8 cellular contexts compared by ENCODE assay signal in the genomic region with DNA sequence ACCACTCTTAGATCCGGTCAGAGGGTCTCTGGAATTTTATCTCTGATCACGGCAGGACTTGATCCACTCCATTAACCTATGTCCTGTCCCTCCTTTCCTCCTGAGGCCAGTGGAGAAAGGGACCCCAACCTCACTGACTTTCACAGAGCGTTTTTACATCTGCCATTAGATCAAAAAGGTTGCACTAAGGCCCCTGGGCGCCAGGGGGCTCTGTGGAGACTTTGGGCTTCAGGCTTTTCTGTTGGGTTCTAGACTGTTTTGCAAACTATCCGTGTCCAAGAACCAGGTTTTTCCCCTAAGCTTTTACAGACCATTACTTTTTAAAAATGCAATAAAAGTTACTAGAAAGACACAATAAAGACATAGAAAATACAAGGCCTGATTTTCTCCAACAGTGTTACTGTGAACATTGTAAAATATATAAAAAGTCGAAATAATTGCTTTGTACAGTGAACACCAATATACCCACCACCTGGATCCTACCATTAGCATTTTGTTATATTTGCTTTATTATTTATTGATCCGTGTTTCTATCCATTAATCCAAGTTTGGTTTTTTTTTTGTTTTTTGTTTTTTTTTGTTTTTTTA.
DNase-seq lines count a peak whose midpoint lies in the region; ATAC-seq and TF ChIP-seq lines count a peak whose summit lies in the region.

No MANE protein-coding gene starts in this region.

- H3K79me2 ChIP-seq in GM23338 (replicated peaks; ENCODE audit: insufficient read depth): no peaks in the 10 kb centered on the region

- no peak overlapping the region for H3K4me3 Mint-ChIP-seq in GM23338

- peak; percentile 79 to 82 for TF ChIP-seq CTCF in GM23338 (conservative IDR thresholded peaks at IDR 0.05; ENCODE audit: low read depth in 2 of 2)
- TF ChIP-seq CTCF in fibroblast of mammary gland (conservative IDR thresholded peaks at IDR 0.05; ENCODE audit: control insufficient read depth, insufficient read depth, low read depth, low read length): peak; percentile 76
- no peak for TF ChIP-seq CTCF in ovary (IDR thresholded peaks at IDR 0.05)

- H3K4me2 ChIP-seq in GM23338: no peak overlapping the region

- H3K9me3 Mint-ChIP-seq in GM23338: no peaks in the 10 kb centered on the region; the same call in 2 of the 3 replicates

- peak; percentile 92 for ATAC-seq in GM23338
- ATAC-seq in HG03175 (IDR thresholded peaks at IDR 0.05; ENCODE audit: unreplicated experiment): no peak
- ATAC-seq in HG03439 (IDR thresholded peaks at IDR 0.05; ENCODE audit: unreplicated experiment): no peak

- no peaks in the 10 kb centered on the region for H3K4me1 Mint-ChIP-seq in GM23338

- no peaks in the 10 kb centered on the region for H3F3A ChIP-seq in GM23338 (replicated peaks; ENCODE audit: low read depth)

- no peak for TF ChIP-seq EP300 in ovary (IDR thresholded peaks at IDR 0.05)

- no peak for TF ChIP-seq POLR2A in ovary (IDR thresholded peaks at IDR 0.05)

- peaks cover 5% of the 10 kb centered on the region for H3K27me3 Mint-ChIP-seq in GM23338 (ENCODE audit: insufficient read depth, low read depth, poor library complexity)

- H3K9me2 ChIP-seq in GM23338 (ENCODE audit: insufficient read depth): 0 out of 2 replicates have a peak, but pooled peaks cover 4% of the 10 kb centered on the region

- no peaks in the 10 kb centered on the region for H3K9me3 ChIP-seq in ovary

- no peak overlapping the region for H3K27ac Mint-ChIP-seq in GM23338

- 71 to 80% (median 77%) methylated on average over 7 of the region's 7 CpGs for WGBS in ovary, 3 donors

- peak; percentile 65 for DNase-seq in CD1c-positive myeloid dendritic cell (ENCODE audit: extremely low spot score)
- peak; percentile 87 for DNase-seq in GM23338 (ENCODE audit: low spot score)
- DNase-seq in NCI-H748 treated with DMSO at 0.1 percent for 48 hours (lab: John Stamatoyannopoulos, UW): peak; percentile 12
- DNase-seq in activated CD8-positive, alpha-beta memory T cell treated with anti-CD3 and anti-CD28 coated beads for 48 hours (ENCODE audit: low read depth in 2 of 3, low spot score in 2 of 3): peak in 2 of 3 experiments; percentile 3 to 31
- DNase-seq in fibroblast of mammary gland (ENCODE audit: low read depth): peak; percentile 47
- DNase-seq in ovary: peak in 3 of 5 donors; percentile 28 to 60 (median 30)

- H3K4me1 ChIP-seq in GM23338 (ENCODE audit: insufficient read depth) (no peaks in the 10 kb centered on the region), ovary (ENCODE audit: insufficient read depth) (no peaks in the 10 kb centered on the region)

- H3K36me3 ChIP-seq in GM23338 (ENCODE audit: insufficient read depth) (no peaks in the 10 kb centered on the region), ovary (no peaks in the 10 kb centered on the region)

- H3K4me3 ChIP-seq in GM23338: no peak overlapping the region
- H3K4me3 ChIP-seq in fibroblast of mammary gland (ENCODE audit: control insufficient read depth, low read depth, low read length): no peak overlapping the region
- no peak overlapping the region for H3K4me3 ChIP-seq in ovary

- no peaks in the 10 kb centered on the region for H4K20me1 ChIP-seq in GM23338 (replicated peaks; ENCODE audit: insufficient read depth)

- H2AFZ ChIP-seq in GM23338: no peak overlapping the region

- H3K27ac ChIP-seq in GM23338 (ENCODE audit: low read depth) (no peak overlapping the region), ovary (no peak overlapping the region)

- H3K36me3 Mint-ChIP-seq in GM23338 (ENCODE audit: low read depth): no peaks in the 10 kb centered on the region

- H3K27me3 ChIP-seq in GM23338 (ENCODE audit: insufficient read depth) (no peaks in the 10 kb centered on the region), ovary (no peaks in the 10 kb centered on the region)

- intact Hi-C loops in ovary (cut with DNase I): loop anchor here in 3 of 4 donors (2.0 to 10.0 kb wide), 4 partner anchors 111 to 311 kb away; a partner anchor contains a TSS

TF ChIP-seq in GM23338, 12 proteins besides CTCF, POLR2A, EP300 and RAD21 (continues in another document):
- TF ChIP-seq NANOG (IDR thresholded peaks at IDR 0.05; ENCODE audit: borderline replicate concordance) (no peak), CREB1 (CRISPR knock-in tag; IDR thresholded peaks at IDR 0.05; ENCODE audit: low read depth) (no peak), ZNF331 (CRISPR knock-in tag; IDR thresholded peaks at IDR 0.05; ENCODE audit: low read depth) (no peak), JUNB (IDR thresholded peaks at IDR 0.05; ENCODE audit: unreplicated experiment) (no peak), ZNF114 (CRISPR knock-in tag; IDR thresholded peaks at IDR 0.05) (no peak)
- TF ChIP-seq, protein P1, sequence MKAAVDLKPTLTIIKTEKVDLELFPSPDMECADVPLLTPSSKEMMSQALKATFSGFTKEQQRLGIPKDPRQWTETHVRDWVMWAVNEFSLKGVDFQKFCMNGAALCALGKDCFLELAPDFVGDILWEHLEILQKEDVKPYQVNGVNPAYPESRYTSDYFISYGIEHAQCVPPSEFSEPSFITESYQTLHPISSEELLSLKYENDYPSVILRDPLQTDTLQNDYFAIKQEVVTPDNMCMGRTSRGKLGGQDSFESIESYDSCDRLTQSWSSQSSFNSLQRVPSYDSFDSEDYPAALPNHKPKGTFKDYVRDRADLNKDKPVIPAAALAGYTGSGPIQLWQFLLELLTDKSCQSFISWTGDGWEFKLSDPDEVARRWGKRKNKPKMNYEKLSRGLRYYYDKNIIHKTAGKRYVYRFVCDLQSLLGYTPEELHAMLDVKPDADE (IDR thresholded peaks at IDR 0.05): no peak
- TF ChIP-seq, protein P2, sequence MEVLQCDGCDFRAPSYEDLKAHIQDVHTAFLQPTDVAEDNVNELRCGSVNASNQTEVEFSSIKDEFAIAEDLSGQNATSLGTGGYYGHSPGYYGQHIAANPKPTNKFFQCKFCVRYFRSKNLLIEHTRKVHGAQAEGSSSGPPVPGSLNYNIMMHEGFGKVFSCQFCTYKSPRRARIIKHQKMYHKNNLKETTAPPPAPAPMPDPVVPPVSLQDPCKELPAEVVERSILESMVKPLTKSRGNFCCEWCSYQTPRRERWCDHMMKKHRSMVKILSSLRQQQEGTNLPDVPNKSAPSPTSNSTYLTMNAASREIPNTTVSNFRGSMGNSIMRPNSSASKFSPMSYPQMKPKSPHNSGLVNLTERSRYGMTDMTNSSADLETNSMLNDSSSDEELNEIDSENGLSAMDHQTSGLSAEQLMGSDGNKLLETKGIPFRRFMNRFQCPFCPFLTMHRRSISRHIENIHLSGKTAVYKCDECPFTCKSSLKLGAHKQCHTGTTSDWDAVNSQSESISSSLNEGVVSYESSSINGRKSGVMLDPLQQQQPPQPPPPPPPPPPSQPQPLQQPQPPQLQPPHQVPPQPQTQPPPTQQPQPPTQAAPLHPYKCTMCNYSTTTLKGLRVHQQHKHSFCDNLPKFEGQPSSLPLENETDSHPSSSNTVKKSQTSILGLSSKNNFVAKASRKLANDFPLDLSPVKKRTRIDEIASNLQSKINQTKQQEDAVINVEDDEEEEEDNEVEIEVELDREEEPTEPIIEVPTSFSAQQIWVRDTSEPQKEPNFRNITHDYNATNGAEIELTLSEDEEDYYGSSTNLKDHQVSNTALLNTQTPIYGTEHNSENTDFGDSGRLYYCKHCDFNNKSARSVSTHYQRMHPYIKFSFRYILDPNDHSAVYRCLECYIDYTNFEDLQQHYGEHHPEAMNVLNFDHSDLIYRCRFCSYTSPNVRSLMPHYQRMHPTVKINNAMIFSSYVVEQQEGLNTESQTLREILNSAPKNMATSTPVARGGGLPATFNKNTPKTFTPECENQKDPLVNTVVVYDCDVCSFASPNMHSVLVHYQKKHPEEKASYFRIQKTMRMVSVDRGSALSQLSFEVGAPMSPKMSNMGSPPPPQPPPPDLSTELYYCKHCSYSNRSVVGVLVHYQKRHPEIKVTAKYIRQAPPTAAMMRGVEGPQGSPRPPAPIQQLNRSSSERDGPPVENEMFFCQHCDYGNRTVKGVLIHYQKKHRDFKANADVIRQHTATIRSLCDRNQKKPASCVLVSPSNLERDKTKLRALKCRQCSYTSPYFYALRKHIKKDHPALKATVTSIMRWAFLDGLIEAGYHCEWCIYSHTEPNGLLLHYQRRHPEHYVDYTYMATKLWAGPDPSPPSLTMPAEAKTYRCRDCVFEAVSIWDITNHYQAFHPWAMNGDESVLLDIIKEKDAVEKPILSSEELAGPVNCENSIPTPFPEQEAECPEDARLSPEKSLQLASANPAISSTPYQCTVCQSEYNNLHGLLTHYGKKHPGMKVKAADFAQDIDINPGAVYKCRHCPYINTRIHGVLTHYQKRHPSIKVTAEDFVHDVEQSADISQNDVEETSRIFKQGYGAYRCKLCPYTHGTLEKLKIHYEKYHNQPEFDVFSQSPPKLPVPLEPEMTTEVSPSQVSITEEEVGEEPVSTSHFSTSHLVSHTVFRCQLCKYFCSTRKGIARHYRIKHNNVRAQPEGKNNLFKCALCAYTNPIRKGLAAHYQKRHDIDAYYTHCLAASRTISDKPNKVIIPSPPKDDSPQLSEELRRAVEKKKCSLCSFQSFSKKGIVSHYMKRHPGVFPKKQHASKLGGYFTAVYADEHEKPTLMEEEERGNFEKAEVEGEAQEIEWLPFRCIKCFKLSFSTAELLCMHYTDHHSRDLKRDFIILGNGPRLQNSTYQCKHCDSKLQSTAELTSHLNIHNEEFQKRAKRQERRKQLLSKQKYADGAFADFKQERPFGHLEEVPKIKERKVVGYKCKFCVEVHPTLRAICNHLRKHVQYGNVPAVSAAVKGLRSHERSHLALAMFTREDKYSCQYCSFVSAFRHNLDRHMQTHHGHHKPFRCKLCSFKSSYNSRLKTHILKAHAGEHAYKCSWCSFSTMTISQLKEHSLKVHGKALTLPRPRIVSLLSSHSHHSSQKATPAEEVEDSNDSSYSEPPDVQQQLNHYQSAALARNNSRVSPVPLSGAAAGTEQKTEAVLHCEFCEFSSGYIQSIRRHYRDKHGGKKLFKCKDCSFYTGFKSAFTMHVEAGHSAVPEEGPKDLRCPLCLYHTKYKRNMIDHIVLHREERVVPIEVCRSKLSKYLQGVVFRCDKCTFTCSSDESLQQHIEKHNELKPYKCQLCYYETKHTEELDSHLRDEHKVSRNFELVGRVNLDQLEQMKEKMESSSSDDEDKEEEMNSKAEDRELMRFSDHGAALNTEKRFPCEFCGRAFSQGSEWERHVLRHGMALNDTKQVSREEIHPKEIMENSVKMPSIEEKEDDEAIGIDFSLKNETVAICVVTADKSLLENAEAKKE (CRISPR knock-in tag; IDR thresholded peaks at IDR 0.05): no peak

Comparison
In these comparisons a context has a peak if more than half of its experiments do, and no peak if none do; other contexts are left out.
1. DNase-seq: peak in every context shown above with its lines; median percentile 87 in GM23338; 65 in CD1c-positive myeloid dendritic cell; 47 in fibroblast of mammary gland; 30 in ovary; 17 in activated CD8-positive, alpha-beta memory T cell treated with anti-CD3 and anti-CD28 coated beads for 48 hours; 12 in NCI-H748 treated with DMSO at 0.1 percent for 48 hours.
2. CTCF ChIP-seq: peak in GM23338 (2 of 2) and fibroblast of mammary gland (single experiment); none in ovary (0 of 3).